In genomic region chr18:44741551-44741950, GRCh38 we compare ENCODE assay signal across 20 cellular contexts.
DNase-seq lines count a peak whose midpoint lies in the region; ATAC-seq, FAIRE-seq and TF ChIP-seq lines count a peak whose summit lies in the region.
"Had no signal": no experiment of that assay in that cellular context is flagged by ENCODE, and none has a peak within 500 bp of the region (broad histone marks: within the 10 kb centered on the region; RNA-seq: fewer than 3 reads in every experiment).

No MANE protein-coding gene starts in this region.

- intact Hi-C loops in right cardiac atrium (cut with DNase I) = loop anchor here in 1 of 4 donors (10.0 kb wide), 1 partner anchor 47 kb away; no protein-coding TSS in a partner anchor
- intact Hi-C loops in left ventricle myocardium superior (cut with micrococcal nuclease) = no loop called here

- H4K12ac ChIP-seq in trophoblast cell (ENCODE audit: low read depth, low read length) = no peak overlapping the region

- no peak overlapping the region for H2AK5ac ChIP-seq in trophoblast cell (ENCODE audit: low read length)

- no peak overlapping the region for H4K8ac ChIP-seq in trophoblast cell (ENCODE audit: low read depth, low read length)

- 40% methylated on average over 5 of the region's 5 CpGs for WGBS in right cardiac atrium
- WGBS in trophoblast cell (ENCODE audit: extremely low coverage, insufficient coverage, insufficient read length) = no CpG with 5 or more reads among the region's 5 CpGs

- no peak overlapping the region for H3K14ac ChIP-seq in trophoblast cell (ENCODE audit: low read length)

- H2AFZ ChIP-seq in trophoblast cell (ENCODE audit: insufficient read depth, low read length, poor library complexity) = no peak overlapping the region

- H3K23ac ChIP-seq in trophoblast cell (ENCODE audit: low read length) = no peak overlapping the region

- H2BK120ac ChIP-seq in trophoblast cell (ENCODE audit: insufficient read depth, low read length, poor library complexity) = no peak overlapping the region

- H2BK5ac ChIP-seq in trophoblast cell (ENCODE audit: low read depth, low read length, poor library complexity) = no peak overlapping the region

- no peak for TF ChIP-seq POLR2A in H54 (IDR thresholded peaks at IDR 0.05; ENCODE audit: low read depth, low read length)

- no peaks in the 10 kb centered on the region for H3K27me3 ChIP-seq in right cardiac atrium (ENCODE audit: control insufficient read depth, insufficient read depth)
- no peaks in the 10 kb centered on the region for H3K27me3 ChIP-seq in trophoblast cell (ENCODE audit: insufficient read depth, low read length)
- H3K27me3 ChIP-seq: upper lobe of left lung had no signal

- no peak overlapping the region for H3K4me3 ChIP-seq in right cardiac atrium (ENCODE audit: low read length)
- H3K4me3 ChIP-seq in trophoblast cell (ENCODE audit: low read depth, low read length) = no peak overlapping the region
- H3K4me3 ChIP-seq: upper lobe of left lung had no signal

- DNase-seq in right cardiac atrium = peak in 2 of 3 donors; percentile 61 to 66
- no peak for DNase-seq in left ventricle myocardium superior
- peak; percentile 21 for DNase-seq in cerebellum (ENCODE audit: low spot score)
- DNase-seq in trophoblast cell = no peak
- DNase-seq in H54 (ENCODE audit: insufficient read length, low spot score) = no peak
- no peak for DNase-seq in stimulated activated CD4-positive, alpha-beta T cell treated with anti-CD3 and anti-CD28 coated beads, Interleukin-1b, Interleukin-23, amount 100 ng/mL, for 48 hours
- DNase-seq in SIG-M5 treated with dmso at 0.1 percent for 504 hours (lab: John Stamatoyannopoulos, UW; ENCODE audit: unreplicated experiment) = no peak
- DNase-seq: activated CD4-positive, alpha-beta T cell treated with anti-CD3 and anti-CD28 coated beads, Interleukin-2, amount 10 ng/mL, durations not matched to agents 7 days and 5 days; activated CD8-positive, alpha-beta memory T cell treated with anti-CD3 and anti-CD28 coated beads, Interleukin-2, amount 50 U/mL, for 48 hours; activated gamma-delta T cell; effector CD4-positive, alpha-beta T cell; GF-D8; left cardiac atrium; NCI-H345; Right ventricle myocardium superior; stimulated activated CD4-positive, alpha-beta T cell treated with anti-CD3 and anti-CD28 coated beads, Interleukin-15, amount 100 ng/mL, for 24 hours; stimulated activated naive CD4-positive, alpha-beta T cell treated with Interleukin-2 at 50 U/mL for 16 hours; upper lobe of left lung had no signal

- peaks cover 2% of the 10 kb centered on the region for H3K79me1 ChIP-seq in trophoblast cell (ENCODE audit: low read length)

- H3K36me3 ChIP-seq in trophoblast cell (ENCODE audit: control insufficient read depth in 1 of 2, insufficient read depth in 2 of 2, low read length in 2 of 2) = no peaks in the 10 kb centered on the region
- H3K36me3 ChIP-seq: upper lobe of left lung had no signal

- H2BK12ac ChIP-seq in trophoblast cell (ENCODE audit: low read length) = no peak overlapping the region

- H3K4me2 ChIP-seq in trophoblast cell (ENCODE audit: low read length) = no peak overlapping the region

- no peak for ATAC-seq in right cardiac atrium
- ATAC-seq in left ventricle myocardium superior = no peak
- no peak for ATAC-seq in GM21528 (IDR thresholded peaks at IDR 0.05; ENCODE audit: low FRiP score, unreplicated experiment)
- ATAC-seq: esophagus mucosa had no signal

- no peaks in the 10 kb centered on the region for H3K79me2 ChIP-seq in trophoblast cell (ENCODE audit: control insufficient read depth, insufficient read depth, low read length, poor library complexity)

- H3K4me1 ChIP-seq in right cardiac atrium (ENCODE audit: control insufficient read depth, insufficient read depth, low read length) (peaks cover 9% of the 10 kb centered on the region), trophoblast cell (ENCODE audit: control insufficient read depth in 1 of 2, insufficient read depth in 2 of 2, low read length in 2 of 2) (peaks cover 12 to 24% of the 10 kb centered on the region in 2 experiments)

- FAIRE-seq in H54 (lab: Jason Lieb, UNC) = no peak

- H3K9ac ChIP-seq in trophoblast cell (ENCODE audit: low read length) = no peak overlapping the region

- no peak overlapping the region for H4K91ac ChIP-seq in trophoblast cell (ENCODE audit: low read depth, low read length)

- H3K9me3 ChIP-seq in right cardiac atrium (ENCODE audit: control insufficient read depth, low read length) (no peaks in the 10 kb centered on the region), trophoblast cell (ENCODE audit: insufficient read depth, low read depth, low read length) (no peaks in the 10 kb centered on the region)
- H3K9me3 ChIP-seq: upper lobe of left lung had no signal

- H3K27ac ChIP-seq in right cardiac atrium (ENCODE audit: low read length) (no peak overlapping the region), trophoblast cell (ENCODE audit: low read depth, low read length) (no peak overlapping the region)

- H3K4ac ChIP-seq in trophoblast cell (ENCODE audit: low read depth, low read length) = no peak overlapping the region

- peak overlapping the region; percentile 37 for H3K18ac ChIP-seq in trophoblast cell (ENCODE audit: low read length)

Comparison
In these comparisons a context has a peak if more than half of its experiments do, and no peak if none do; other contexts are left out.
1. DNase-seq: peak in right cardiac atrium (2 of 3) and cerebellum (single experiment); none in left ventricle myocardium superior (single experiment), trophoblast cell (0 of 2), H54 (single experiment), stimulated activated CD4-positive, alpha-beta T cell treated with anti-CD3 and anti-CD28 coated beads, Interleukin-1b, Interleukin-23, amount 100 ng/mL, for 48 hours (single experiment) and SIG-M5 treated with dmso at 0.1 percent for 504 hours (single experiment).